Comparison of ENCODE assay signal across 10 cellular contexts in genomic region chr6:131683479-131683878, GRCh38. TPM values are rescaled to one million over a fixed set of nuclear protein-coding genes. Genes with fewer than 3 reads are reported as not detected.
A peak's percentile ranks its signal among the peaks of the same experiment; 100 is the strongest.
DNase-seq lines count a peak whose midpoint lies in the region; ATAC-seq, FAIRE-seq and TF ChIP-seq lines count a peak whose summit lies in the region.
"Had no signal": no experiment of that assay in that cellular context is flagged by ENCODE, and none has a peak within 500 bp of the region (broad histone marks: within the 10 kb centered on the region; RNA-seq: fewer than 3 reads in every experiment).

No MANE protein-coding gene starts in this region.

- no peak for FAIRE-seq in frontal cortex (lab: Jason Lieb, UNC)
- FAIRE-seq: kidney had no signal

- H3K4me1 Mint-ChIP-seq in T-helper 2 cell treated with Interferon-gamma antibody and Interleukin-4, amounts not matched to agents 5 μg/mL and 100 μg/mL, for 36 hours (ENCODE audit: low read depth), result peaks cover 43% of the 10 kb centered on the region
- H3K4me1 Mint-ChIP-seq: activated naive CD4-positive, alpha-beta T cell treated with anti-CD3 and anti-CD28 coated beads, Interleukin-2, amount 50 U/mL, for 24 hours had no signal

- TF ChIP-seq CTCF in A673 (conservative IDR thresholded peaks at IDR 0.05; ENCODE audit: low read depth, low read length), result no peak

- H3K9me3 ChIP-seq in A673 (ENCODE audit: low read depth, low read length, poor library complexity, severe bottlenecking), result no peaks in the 10 kb centered on the region

- peak; percentile 48 for DNase-seq in T-helper 2 cell treated with Interferon-gamma antibody and Interleukin-4, amounts not matched to agents 5 μg/mL and 100 μg/mL, for 36 hours (ENCODE audit: low spot score)
- DNase-seq in KG1 (lab: John Stamatoyannopoulos, UW), result no peak
- no peak for DNase-seq in frontal cortex (ENCODE audit: low spot score in 2 of 2)
- DNase-seq in COLO829 (ENCODE audit: low spot score), result no peak
- DNase-seq in A673 (ENCODE audit: low spot score), result no peak
- DNase-seq: kidney had no signal

- CTCF ChIA-PET in A673 (lab: Charles Lee), result interaction anchor here (0.7 kb wide), 1 partner anchor 228 kb away, joined by 7 read pairs; no protein-coding TSS in a partner anchor

- no peaks in the 10 kb centered on the region for H3K27me3 ChIP-seq in A673 (replicated peaks; ENCODE audit: insufficient read depth, low read depth, low read length, poor library complexity)

- peak overlapping the region; percentile 73 for H3K27ac Mint-ChIP-seq in T-helper 2 cell treated with Interferon-gamma antibody and Interleukin-4, amounts not matched to agents 5 μg/mL and 100 μg/mL, for 36 hours
- H3K27ac Mint-ChIP-seq: activated naive CD4-positive, alpha-beta T cell treated with anti-CD3 and anti-CD28 coated beads, Interleukin-2, amount 50 U/mL, for 24 hours had no signal

- H3K9me3 Mint-ChIP-seq in T-helper 2 cell treated with Interferon-gamma antibody and Interleukin-4, amounts not matched to agents 5 μg/mL and 100 μg/mL, for 36 hours, result no peaks in the 10 kb centered on the region
- H3K9me3 Mint-ChIP-seq: activated naive CD4-positive, alpha-beta T cell treated with anti-CD3 and anti-CD28 coated beads, Interleukin-2, amount 50 U/mL, for 24 hours had no signal

- ATAC-seq in GM18505 (IDR thresholded peaks at IDR 0.05; ENCODE audit: unreplicated experiment) (peak; percentile 72), GM21367 (IDR thresholded peaks at IDR 0.05; ENCODE audit: unreplicated experiment) (peak; percentile 68), HG03064 (IDR thresholded peaks at IDR 0.05; ENCODE audit: low read depth, unreplicated experiment) (peak; percentile 60)

- TF ChIP-seq POLR2A in GM18505 (IDR thresholded peaks at IDR 0.05; ENCODE audit: borderline replicate concordance, extremely low read depth, insufficient read depth, insufficient read length), result no peak

- peak overlapping the region; percentile 7 for H3K4me3 Mint-ChIP-seq in T-helper 2 cell treated with Interferon-gamma antibody and Interleukin-4, amounts not matched to agents 5 μg/mL and 100 μg/mL, for 36 hours
- H3K4me3 Mint-ChIP-seq: activated naive CD4-positive, alpha-beta T cell treated with anti-CD3 and anti-CD28 coated beads, Interleukin-2, amount 50 U/mL, for 24 hours had no signal

- H3K27ac ChIP-seq in A673 (ENCODE audit: low read depth, low read length, poor library complexity, severe bottlenecking), result no peak overlapping the region

- intact Hi-C loops in A673 (cut with micrococcal nuclease; ENCODE audit: unreplicated experiment), result no loop called here

- H3K27me3 Mint-ChIP-seq in T-helper 2 cell treated with Interferon-gamma antibody and Interleukin-4, amounts not matched to agents 5 μg/mL and 100 μg/mL, for 36 hours (ENCODE audit: low read depth), result no peaks in the 10 kb centered on the region
- H3K27me3 Mint-ChIP-seq: activated naive CD4-positive, alpha-beta T cell treated with anti-CD3 and anti-CD28 coated beads, Interleukin-2, amount 50 U/mL, for 24 hours had no signal

- no TSS peak for BruUV-seq in A673 (replicated peaks; lab: Mats Ljungman, UMichigan)

- POLR2A ChIA-PET in A673 (lab: Charles Lee; ENCODE audit: low non-redundant PET), result no interaction called here

- H3K36me3 ChIP-seq in A673 (ENCODE audit: insufficient read depth, low read length, poor library complexity, severe bottlenecking), result no peaks in the 10 kb centered on the region

- H3K4me3 ChIP-seq in A673 (ENCODE audit: low read depth, low read length, poor library complexity, severe bottlenecking), result no peak overlapping the region

- peaks cover 34% of the 10 kb centered on the region for H3K36me3 Mint-ChIP-seq in T-helper 2 cell treated with Interferon-gamma antibody and Interleukin-4, amounts not matched to agents 5 μg/mL and 100 μg/mL, for 36 hours (ENCODE audit: low read depth)
- H3K36me3 Mint-ChIP-seq: activated naive CD4-positive, alpha-beta T cell treated with anti-CD3 and anti-CD28 coated beads, Interleukin-2, amount 50 U/mL, for 24 hours had no signal

- no peaks in the 10 kb centered on the region for H3K4me1 ChIP-seq in A673 (ENCODE audit: insufficient read depth, low read length, poor library complexity, severe bottlenecking)

RNA-seq across cellular contexts. Expression of gene OR2A4, which starts 17.7 kb away (rescaled TPM):
- total RNA-seq in frontal cortex (not detected), A673 (2021) (not detected in 2 replicates)
- total RNA-seq: kidney had no signal

RNA-seq across cellular contexts. Expression of gene CTAGE9, which starts 27.3 kb away (rescaled TPM):
- total RNA-seq in frontal cortex (not detected), A673 (2021) (not detected in 2 replicates)
- total RNA-seq: kidney had no signal

RNA-seq across cellular contexts. Expression of gene ENPP3, which starts 46.4 kb away (rescaled TPM):
- total RNA-seq in frontal cortex (0.41 TPM), A673 (2021) (0.45 and 0.63 TPM in 2 replicates)

RNA-seq across cellular contexts. Expression of gene MED23, which starts 55.4 kb away (rescaled TPM):
- total RNA-seq in frontal cortex (53.8 TPM), A673 (2021) (31.7 and 32.3 TPM in 2 replicates)
